ENCODE assay signal across 13 cellular contexts in genomic region chr11:14638561-14638960, GRCh38. TPM values are rescaled to one million over a fixed set of nuclear protein-coding genes. Genes with fewer than 3 reads are reported as not detected.
DNase-seq lines count a peak whose midpoint lies in the region; ATAC-seq, FAIRE-seq and TF ChIP-seq lines count a peak whose summit lies in the region.
"Had no signal": no experiment of that assay in that cellular context is flagged by ENCODE, and none has a peak within 500 bp of the region (broad histone marks: within the 10 kb centered on the region; RNA-seq: fewer than 3 reads in every experiment).

No MANE protein-coding gene starts in this region.

- TF ChIP-seq POLR2A in HepG2 (IDR thresholded peaks at IDR 0.05; ENCODE audit: insufficient read depth in 1 of 2, low read depth in 2 of 2, low read length in 2 of 2), result no peak

- TF ChIP-seq CTCF in liver (IDR thresholded peaks at IDR 0.05; ENCODE audit: low read depth, low read length, missing input control) (no peak), HepG2 (CRISPR knock-in tag; IDR thresholded peaks at IDR 0.05) (no peak)

- peaks cover 81% of the 10 kb centered on the region for H3K36me3 Mint-ChIP-seq in activated naive CD8-positive, alpha-beta T cell treated with anti-CD3 and anti-CD28 coated beads for 36 hours

- peaks cover 33% of the 10 kb centered on the region for H3K79me2 ChIP-seq in HepG2 (ENCODE audit: insufficient read depth, low read length)

- H3K27ac Mint-ChIP-seq in activated naive CD8-positive, alpha-beta T cell treated with anti-CD3 and anti-CD28 coated beads for 36 hours, result peak overlapping the region; percentile 77
- H3K27ac Mint-ChIP-seq: nephron progenitor cell had no signal

- DNase-seq in HepG2 (ENCODE audit: low spot score), result no peak
- DNase-seq in NOMO-1 treated with DMSO at 0.1 percent for 48 hours (lab: John Stamatoyannopoulos, UW; ENCODE audit: unreplicated experiment), result peak; percentile 65
- no peak for DNase-seq in activated naive CD8-positive, alpha-beta T cell treated with anti-CD3 and anti-CD28 coated beads for 36 hours
- no peak for DNase-seq in DMS53 (lab: John Stamatoyannopoulos, UW)
- DNase-seq in HT-29 (ENCODE audit: low spot score), result no peak
- no peak for DNase-seq in NCI-H1436 treated with DMSO at 0.1 percent for 48 hours (lab: John Stamatoyannopoulos, UW)
- DNase-seq: left cardiac atrium, NCI-H2171, nephron progenitor cell had no signal

- CTCF ChIA-PET in HepG2 (lab: Yijun Ruan, JAX; ENCODE audit: low intra/inter-chr PET ratio, low total read pairs), result no interaction called here

- no peak overlapping the region for H2AFZ ChIP-seq in HepG2 (ENCODE audit: low read length)

- WGBS in liver, result 32% methylated on average over 4 of the region's 4 CpGs
- 93% methylated on average over 3 of the region's 4 CpGs for WGBS in HepG2 (ENCODE audit: low lambda C conversion rate)

- TF ChIP-seq EP300 in HepG2 (IDR thresholded peaks at IDR 0.05; ENCODE audit: low read depth in 2 of 2, low read length in 2 of 2) (no peak), HepG2 (CRISPR knock-in tag; IDR thresholded peaks at IDR 0.05; ENCODE audit: borderline replicate concordance) (no peak)

- in situ Hi-C loops in HepG2 (cut with HindIII; ENCODE audit: extremely low pct_ligation_motif_present, low pct_unique_long_range_greater_than_20kb), result loop anchor here (25.0 kb wide), 1 partner anchor 101 kb away; no protein-coding TSS in a partner anchor

- POLR2A ChIA-PET in HepG2 (lab: Yijun Ruan, JAX), result no interaction called here

- peaks cover 77% of the 10 kb centered on the region for H3K4me1 Mint-ChIP-seq in activated naive CD8-positive, alpha-beta T cell treated with anti-CD3 and anti-CD28 coated beads for 36 hours

- no peak for FAIRE-seq in HepG2 (lab: Jason Lieb, UNC)
- FAIRE-seq: endometrium, K562 had no signal

- H3K27ac ChIP-seq in liver (ENCODE audit: low read depth in 1 of 2, low read length in 2 of 2) (no peak overlapping the region), HepG2 (ENCODE audit: extremely low read length, insufficient read depth, low read length) (no peak overlapping the region), subcutaneous abdominal adipose tissue (ENCODE audit: low read depth, low read length) (peak overlapping the region; percentile 12)

- peaks cover 26% of the 10 kb centered on the region for H3K9me3 Mint-ChIP-seq in activated naive CD8-positive, alpha-beta T cell treated with anti-CD3 and anti-CD28 coated beads for 36 hours

- no TSS peak for BruUV-seq in HepG2 (replicated peaks; lab: Mats Ljungman, UMichigan)

- no peaks in the 10 kb centered on the region for H3K36me3 ChIP-seq in liver (ENCODE audit: control insufficient read depth in 4 of 4, insufficient read depth in 3 of 4, low read depth in 1 of 4, low read length in 3 of 4)
- 0 out of 5 replicates have a peak, but pooled peaks cover 0 to 4% of the 10 kb centered on the region in 2 experiments for H3K36me3 ChIP-seq in HepG2 (replicated peaks in 1 of 2; ENCODE audit: control insufficient read depth in 1 of 2, insufficient read depth in 2 of 2, low read length in 2 of 2)
- H3K36me3 ChIP-seq in subcutaneous abdominal adipose tissue (ENCODE audit: control insufficient read depth in 5 of 5, insufficient read depth in 5 of 5, low read length in 5 of 5), result no peaks in the 10 kb centered on the region

- H3K4me2 ChIP-seq in HepG2 (ENCODE audit: low read depth, low read length), result no peak overlapping the region

- H3K27me3 ChIP-seq in liver (ENCODE audit: control insufficient read depth in 4 of 4, insufficient read depth in 4 of 4, low read length in 3 of 4), result no peaks in the 10 kb centered on the region
- H3K27me3 ChIP-seq in HepG2 (ENCODE audit: control insufficient read depth in 1 of 2, insufficient read depth in 2 of 2, low read length in 2 of 2), result no peaks in the 10 kb centered on the region
- H3K27me3 ChIP-seq in subcutaneous abdominal adipose tissue (ENCODE audit: control insufficient read depth in 5 of 5, insufficient read depth in 4 of 5, low read length in 5 of 5), result no peaks in the 10 kb centered on the region

- H3K4me1 ChIP-seq in liver (ENCODE audit: control insufficient read depth in 4 of 4, insufficient read depth in 4 of 4, low read length in 3 of 4) (peaks cover 1 to 29% (median 14%) of the 10 kb centered on the region in 4 donors), HepG2 (ENCODE audit: insufficient read depth, low read length) (peaks cover 41% of the 10 kb centered on the region), subcutaneous abdominal adipose tissue (ENCODE audit: control insufficient read depth in 5 of 5, insufficient read depth in 5 of 5, low read length in 5 of 5) (peaks cover 0 to 20% (median 15%) of the 10 kb centered on the region in 5 donors)

- H3K4me3 ChIP-seq in liver (ENCODE audit: low read depth in 1 of 3, low read length in 3 of 3) (no peak overlapping the region), HepG2 (replicated peaks in 1 of 3; ENCODE audit: insufficient read depth in 1 of 3, low read depth in 2 of 3, low read length in 3 of 3) (no peak overlapping the region), subcutaneous abdominal adipose tissue (ENCODE audit: low read depth in 1 of 5, low read length in 5 of 5) (no peak overlapping the region)
- H3K4me3 ChIP-seq: K562 had no signal

- no peaks in the 10 kb centered on the region for H4K20me1 ChIP-seq in HepG2 (ENCODE audit: insufficient read depth, low read length)

- no peaks in the 10 kb centered on the region for H3K27me3 Mint-ChIP-seq in activated naive CD8-positive, alpha-beta T cell treated with anti-CD3 and anti-CD28 coated beads for 36 hours

- no peak for ATAC-seq in HepG2
- ATAC-seq: K562, left cardiac atrium had no signal

- intact Hi-C loops in HepG2 (cut with micrococcal nuclease; ENCODE audit: unreplicated experiment), result no loop called here

- H3K9me3 ChIP-seq in liver (ENCODE audit: control insufficient read depth in 4 of 4, low read length in 3 of 4), result no peaks in the 10 kb centered on the region
- no peaks in the 10 kb centered on the region for H3K9me3 ChIP-seq in HepG2 (ENCODE audit: low read length)
- H3K9me3 ChIP-seq in subcutaneous abdominal adipose tissue (ENCODE audit: control insufficient read depth in 5 of 5, low read length in 5 of 5), result no peaks in the 10 kb centered on the region

- H3K4me3 Mint-ChIP-seq in activated naive CD8-positive, alpha-beta T cell treated with anti-CD3 and anti-CD28 coated beads for 36 hours, result peak overlapping the region; percentile 52
- H3K4me3 Mint-ChIP-seq: nephron progenitor cell had no signal

- H3K9ac ChIP-seq in liver (ENCODE audit: low read depth in 1 of 2, low read length in 2 of 2) (no peak overlapping the region), HepG2 (ENCODE audit: insufficient read depth, low read depth, low read length) (no peak overlapping the region), subcutaneous abdominal adipose tissue (ENCODE audit: low read length in 5 of 5) (no peak overlapping the region)

- TF ChIP-seq RAD21 in liver (IDR thresholded peaks at IDR 0.05) (peak; percentile 35 to 58), HepG2 (CRISPR knock-in tag; IDR thresholded peaks at IDR 0.05) (no peak)

TF ChIP-seq in liver, 16 proteins besides CTCF, POLR2A, EP300 and RAD21 (continues in another document):
- TF ChIP-seq NR2F2 (IDR thresholded peaks at IDR 0.05) (no peak), ATF3 (IDR thresholded peaks at IDR 0.05) (no peak), MAX (IDR thresholded peaks at IDR 0.05) (no peak)

TF ChIP-seq in HepG2, 621 proteins besides CTCF, POLR2A, EP300 and RAD21:
- TF ChIP-seq POGK (CRISPR knock-in tag; conservative IDR thresholded peaks at IDR 0.05) (no peak), NR2F1 (CRISPR knock-in tag; IDR thresholded peaks at IDR 0.05) (no peak)
TF ChIP-seq in HepG2: peak in this region for 0.

RNA-seq across cellular contexts. Expression of gene PDE3B, which starts 5.0 kb away (rescaled TPM):
- 10 to 100 TPM; 31.7 to 43.1 TPM for total RNA-seq in liver
- 10 to 100 TPM; 11.3 to 11.7 TPM for polyA plus RNA-seq in liver
- total RNA-seq in HepG2 (2016; rRNA removed; fragmentation: Illumina TruSeq; extraction: Trizol), result 19.6 and 26.5 TPM in 2 replicates
- total RNA-seq in HepG2 (2016; cell fraction: cytosol; rRNA removed; fragmentation: Illumina TruSeq; extraction: Trizol; ENCODE audit: low read depth), result 9.1 and 9.7 TPM in 2 replicates
- 18.7 and 26.8 TPM in 2 replicates for total RNA-seq in HepG2 (2016; cell fraction: insoluble cytoplasmic fraction; rRNA removed; fragmentation: Illumina TruSeq; extraction: Trizol)
- 10.7 and 12.0 TPM in 2 replicates for total RNA-seq in HepG2 (2016; cell fraction: membrane; rRNA removed; fragmentation: Illumina TruSeq; extraction: Trizol)
- 59.3 and 61.3 TPM in 2 replicates for total RNA-seq in HepG2 (2016; cell fraction: nucleus; rRNA removed; fragmentation: Illumina TruSeq; extraction: Trizol)
- 12.8 and 14.1 TPM in 2 replicates for polyA plus RNA-seq in HepG2 (2011; rRNA removed)
- polyA plus RNA-seq in HepG2 (2011; cell fraction: cytosol; rRNA removed), result 5.2 and 7.0 TPM in 2 replicates
- 12.5 and 13.7 TPM in 2 replicates for polyA plus RNA-seq in HepG2 (2011; cell fraction: nucleus; rRNA removed)
- polyA plus RNA-seq in HepG2 (2012), result 13.9 and 22.3 TPM in 2 replicates
- polyA plus RNA-seq in HepG2 (2016; cell fraction: cytosol; fragmentation: Illumina TruSeq; extraction: Trizol; ENCODE audit: low read depth), result 0.80 and 0.88 TPM in 2 replicates
- 12.6 and 13.1 TPM in 2 replicates for polyA plus RNA-seq in HepG2 (2016; cell fraction: insoluble cytoplasmic fraction; fragmentation: Illumina TruSeq; extraction: Trizol; ENCODE audit: low read depth)
- 2.2 and 2.7 TPM in 2 replicates for polyA plus RNA-seq in HepG2 (2016; cell fraction: membrane; fragmentation: Illumina TruSeq; extraction: Trizol; ENCODE audit: low read depth)
- polyA plus RNA-seq in HepG2 (2016; cell fraction: nucleus; fragmentation: Illumina TruSeq; extraction: Trizol; ENCODE audit: insufficient read depth, low read depth), result 26.0 and 26.6 TPM in 2 replicates
- polyA minus RNA-seq in HepG2 (2011; rRNA and poly(A)+ RNA removed; ENCODE audit: low replicate concordance), result 27.0 and 31.4 TPM in 2 replicates
- 29.8 and 43.1 TPM in 2 replicates for polyA minus RNA-seq in HepG2 (2011; cell fraction: cytosol; rRNA and poly(A)+ RNA removed)
- 106 and 119 TPM in 2 replicates for polyA minus RNA-seq in HepG2 (2011; cell fraction: nucleus; rRNA and poly(A)+ RNA removed)
- 10 to 100 TPM; 44.4 to 46.5 TPM for total RNA-seq in activated naive CD8-positive, alpha-beta T cell treated with anti-CD3 and anti-CD28 coated beads for 36 hours
- total RNA-seq in HT-29 (2014; rRNA removed; shearing (Covaris generic)), result 25.9 and 31.2 TPM in 2 replicates
